ENCODE assay signal across 17 cellular contexts in genomic region chr18:74373428-74373827, GRCh38. TPM values are rescaled to one million over a fixed set of nuclear protein-coding genes. Genes with fewer than 3 reads are reported as not detected.
A peak's percentile ranks its signal among the peaks of the same experiment; 100 is the strongest.
DNase-seq lines count a peak whose midpoint lies in the region; ATAC-seq lines count a peak whose summit lies in the region.
"Had no signal": no experiment of that assay in that cellular context is flagged by ENCODE, and none has a peak within 500 bp of the region (broad histone marks: within the 10 kb centered on the region; RNA-seq: fewer than 3 reads in every experiment).

No MANE protein-coding gene starts in this region.

- peaks cover 0 to 2% (median 0%) of the 10 kb centered on the region in 11 donors for H3K9me3 Mint-ChIP-seq in naive thymus-derived CD4-positive, alpha-beta T cell
- H3K9me3 Mint-ChIP-seq: nephron had no signal

- peak overlapping the region in 9 of 10 donors; percentile 21 to 72 (median 58) for H3K4me3 Mint-ChIP-seq in naive thymus-derived CD4-positive, alpha-beta T cell
- H3K4me3 Mint-ChIP-seq: nephron had no signal

- H3K4me3 ChIP-seq in naive thymus-derived CD4-positive, alpha-beta T cell (ENCODE audit: low read length) = peak overlapping the region; percentile 39

- H3K4me1 ChIP-seq in naive thymus-derived CD4-positive, alpha-beta T cell (ENCODE audit: control insufficient read depth in 2 of 2, insufficient read depth in 2 of 2, low read length in 2 of 2) = peaks cover 22 to 82% of the 10 kb centered on the region in 2 donors

- H3K27me3 Mint-ChIP-seq in naive thymus-derived CD4-positive, alpha-beta T cell = peaks cover 0 to 30% (median 0%) of the 10 kb centered on the region in 5 donors

- H3K9me3 ChIP-seq in naive thymus-derived CD4-positive, alpha-beta T cell (ENCODE audit: control insufficient read depth in 2 of 3, low read length in 3 of 3) = no peaks in the 10 kb centered on the region

- DNase-seq in activated gamma-delta T cell treated with Interleukin-2 at 50 U/mL for 16 hours (peak; percentile 37), activated gamma-delta T cell (lab: John Stamatoyannopoulos, UW) (no peak), T-helper 2 cell (peak in 3 of 5 experiments; percentile 43 to 98 (median 90)), NCI-H2227 treated with DMSO at 0.1 percent for 48 hours (lab: John Stamatoyannopoulos, UW) (no peak), NCI-H187 treated with DMSO at 0.1 percent for 48 hours (lab: John Stamatoyannopoulos, UW) (no peak)
- peak; percentile 29 for DNase-seq in activated effector memory CD4-positive, alpha-beta T cell treated with Interleukin-2 at 50 U/mL for 16 hours
- DNase-seq in naive thymus-derived CD4-positive, alpha-beta T cell = peak in 7 of 9 donors; percentile 73 to 96 (median 92)
- DNase-seq: left ventricle myocardium superior; NCI-H748 treated with DMSO at 0.1 percent for 48 hours; stimulated activated CD4-positive, alpha-beta T cell treated with anti-CD3 and anti-CD28 coated beads, Interleukin-1b, Interleukin-23, amount 100 ng/mL, for 48 hours; SW 1271 had no signal

- H3K36me3 Mint-ChIP-seq in naive thymus-derived CD4-positive, alpha-beta T cell = peaks cover 0 to 7% (median 0%) of the 10 kb centered on the region in 5 donors

- peaks cover 40 to 97% (median 84%) of the 10 kb centered on the region in 7 donors for H3K4me1 Mint-ChIP-seq in naive thymus-derived CD4-positive, alpha-beta T cell

- ATAC-seq in naive thymus-derived CD4-positive, alpha-beta T cell = peak; percentile 94
- no peak for ATAC-seq in HG03521 (IDR thresholded peaks at IDR 0.05; ENCODE audit: unreplicated experiment)
- ATAC-seq: left ventricle myocardium superior had no signal

- H3K27me3 ChIP-seq in naive thymus-derived CD4-positive, alpha-beta T cell (ENCODE audit: control insufficient read depth in 2 of 2, insufficient read depth in 2 of 2, low read length in 2 of 2) = peaks cover 0 to 6% of the 10 kb centered on the region in 2 donors

- H3K27ac ChIP-seq in naive thymus-derived CD4-positive, alpha-beta T cell (ENCODE audit: low read depth, low read length) = peak overlapping the region; percentile 59

- CTCF ChIA-PET in naive thymus-derived CD4-positive, alpha-beta T cell (lab: Charles Lee) = interaction anchor here (0.7 to 2.7 kb wide), 6 partner anchors 9 to 122 kb away, joined by 4 to 17 read pairs (median 6); partner anchors contain the start of gene CNDP2

- H3K27ac Mint-ChIP-seq in naive thymus-derived CD4-positive, alpha-beta T cell = peak overlapping the region; percentile 36 to 96 (median 90)
- H3K27ac Mint-ChIP-seq: nephron had no signal

- intact Hi-C loops in naive thymus-derived CD4-positive, alpha-beta T cell (cut with micrococcal nuclease) = loop anchor here (1.0 to 5.0 kb wide), 12 partner anchors 12 to 839 kb away; partner anchors contain the start of genes ZNF407 (in 2 of the 2), TIMM21 (in 1 of the 2) and TSHZ1 (in 1 of the 2)

- POLR2A ChIA-PET in naive thymus-derived CD4-positive, alpha-beta T cell (lab: Charles Lee) = interaction anchor here (0.6 to 3.1 kb wide), 15 partner anchors 9 to 224 kb away, joined by 3 to 30 read pairs (median 4); partner anchors contain the start of genes CNDP2 and ZNF407

- H3K36me3 ChIP-seq in naive thymus-derived CD4-positive, alpha-beta T cell (ENCODE audit: control insufficient read depth in 2 of 3, insufficient read depth in 3 of 3, low read length in 3 of 3) = no peaks in the 10 kb centered on the region

RNA-seq across cellular contexts. Expression of gene C18orf63, which starts 57.8 kb away (rescaled TPM):
- not detected for total RNA-seq in naive thymus-derived CD4-positive, alpha-beta T cell
- polyA plus RNA-seq in naive thymus-derived CD4-positive, alpha-beta T cell = not detected
- total RNA-seq: fibroblast of villous mesenchyme, HT-29, left ventricle myocardium superior, renal cortical epithelial cell had no signal
- polyA plus RNA-seq: AG04450 had no signal

Comparison
In these comparisons a context has a peak if more than half of its experiments do, and no peak if none do; other contexts are left out.
1. DNase-seq: peak in activated gamma-delta T cell treated with Interleukin-2 at 50 U/mL for 16 hours (single experiment), T-helper 2 cell (3 of 5), activated effector memory CD4-positive, alpha-beta T cell treated with Interleukin-2 at 50 U/mL for 16 hours (single experiment) and naive thymus-derived CD4-positive, alpha-beta T cell (7 of 9); none in activated gamma-delta T cell (single experiment), NCI-H2227 treated with DMSO at 0.1 percent for 48 hours (single experiment) and NCI-H187 treated with DMSO at 0.1 percent for 48 hours (single experiment).